26 cellular contexts compared by ENCODE assay signal in genomic region chr12:69163681-69164362, GRCh38.
"Had no signal": no experiment of that assay in that cellular context is flagged by ENCODE, and none has a peak within 500 bp of the region (broad histone marks: within the 10 kb centered on the region; RNA-seq: fewer than 3 reads in every experiment).

No MANE protein-coding gene starts in this region.

- H3K4me3 ChIP-seq: body of pancreas, sigmoid colon, smooth muscle cell, thyroid gland had no signal

- H3K27me3 Mint-ChIP-seq: naive thymus-derived CD4-positive, alpha-beta T cell had no signal

- ATAC-seq: activated T-cell treated with anti-CD3 and anti-CD28 coated beads, Interleukin-2, amount 50 U/mL, for 4 hours; body of pancreas; foreskin keratinocyte; left lobe of liver; naive thymus-derived CD4-positive, alpha-beta T cell had no signal

- H3K4me3 Mint-ChIP-seq: activated naive CD4-positive, alpha-beta T cell treated with anti-CD3 and anti-CD28 coated beads for 36 hours; activated T-cell treated with anti-CD3 and anti-CD28 coated beads, Interleukin-2, amount 50 U/mL, for 4 hours; dendritic cell treated with granulocyte-macrophage colony-stimulating factor and Interleukin-4, amounts not matched to agents 40 ng/mL and 50 ng/mL, for 4 days; naive thymus-derived CD4-positive, alpha-beta T cell; neural crest cell had no signal

- H3K36me3 ChIP-seq: sigmoid colon, thyroid gland had no signal

- DNase-seq: activated CD4-positive, alpha-beta T cell treated with anti-CD3 and anti-CD28 coated beads for 4 hours; activated CD4-positive, alpha-beta T cell treated with anti-CD3 and anti-CD28 coated beads, Interleukin-2, amount 50 U/mL, for 48 hours; activated CD4-positive, CD25-positive, alpha-beta regulatory T cell; activated CD8-positive, alpha-beta memory T cell treated with anti-CD3 and anti-CD28 coated beads, Interleukin-2, amount 50 U/mL, for 48 hours; activated effector memory CD4-positive, alpha-beta T cell treated with Interleukin-2 at 50 U/mL for 16 hours; activated naive CD4-positive, alpha-beta T cell treated with anti-CD3 and anti-CD28 coated beads for 36 hours; activated T-cell treated with anti-CD3 and anti-CD28 coated beads, Interleukin-2, amount 50 U/mL, for 4 hours; anterior cingulate cortex; body of pancreas; effector CD4-positive, alpha-beta T cell; erythroblast; foreskin keratinocyte; kidney; naive thymus-derived CD4-positive, alpha-beta T cell; posterior cingulate gyrus; sigmoid colon; stimulated activated CD4-positive, alpha-beta T cell treated with anti-CD3 and anti-CD28 coated beads, Interleukin-2, amount 100 ng/mL, for 48 hours; stimulated activated CD8-positive, alpha-beta memory T cell treated with anti-CD3 and anti-CD28 coated beads, Interleukin-4, amount 100 ng/mL, for 48 hours; stimulated activated naive CD4-positive, alpha-beta T cell; substantia nigra; thyroid gland had no signal

- H3K4me1 ChIP-seq: body of pancreas, foreskin keratinocyte, sigmoid colon had no signal

- H3K4me2 ChIP-seq: smooth muscle cell had no signal

- H3K9me3 ChIP-seq: body of pancreas, sigmoid colon, thyroid gland had no signal

- H3K27ac Mint-ChIP-seq: activated naive CD4-positive, alpha-beta T cell treated with anti-CD3 and anti-CD28 coated beads for 36 hours; dendritic cell treated with granulocyte-macrophage colony-stimulating factor and Interleukin-4, amounts not matched to agents 40 ng/mL and 50 ng/mL, for 4 days had no signal

- FAIRE-seq: kidney, TTC549 had no signal

- H3K27me3 ChIP-seq: body of pancreas, foreskin keratinocyte, sigmoid colon, thyroid gland had no signal

- H3K27ac ChIP-seq: body of pancreas, foreskin keratinocyte, sigmoid colon, thyroid gland had no signal

- H3K9me3 Mint-ChIP-seq: activated naive CD4-positive, alpha-beta T cell treated with anti-CD3 and anti-CD28 coated beads for 36 hours; activated T-cell treated with anti-CD3 and anti-CD28 coated beads, Interleukin-2, amount 50 U/mL, for 4 hours; dendritic cell treated with granulocyte-macrophage colony-stimulating factor and Interleukin-4, amounts not matched to agents 40 ng/mL and 50 ng/mL, for 4 days; neural crest cell had no signal
